ENCODE assay signal across 12 cellular contexts in genomic region chr11:1351278-1351937, GRCh38. TPM values are rescaled to one million over a fixed set of nuclear protein-coding genes. Genes with fewer than 3 reads are reported as not detected.
DNase-seq lines count a peak whose midpoint lies in the region; ATAC-seq and TF ChIP-seq lines count a peak whose summit lies in the region.
"Had no signal": no experiment of that assay in that cellular context is flagged by ENCODE, and none has a peak within 500 bp of the region (broad histone marks: within the 10 kb centered on the region; RNA-seq: fewer than 3 reads in every experiment).

No MANE protein-coding gene starts in this region.

- H3K36me3 Mint-ChIP-seq in chondrocyte (ENCODE audit: low read depth): peaks cover 1% of the 10 kb centered on the region

- no peak for ATAC-seq in GM18498 (IDR thresholded peaks at IDR 0.05; ENCODE audit: unreplicated experiment)
- ATAC-seq: mucosa of descending colon had no signal

- H3K27ac Mint-ChIP-seq in chondrocyte (ENCODE audit: unreplicated experiment): no peak overlapping the region
- H3K27ac Mint-ChIP-seq: activated CD4-positive, alpha-beta T cell treated with anti-CD3 and anti-CD28 coated beads, Interleukin-2, amount 10 ng/mL, durations not matched to agents 7 days and 5 days had no signal

- peaks cover 37% of the 10 kb centered on the region for H3K27me3 Mint-ChIP-seq in chondrocyte (ENCODE audit: low read depth)

- no peaks in the 10 kb centered on the region for H3K4me1 Mint-ChIP-seq in chondrocyte (ENCODE audit: low read depth)
- H3K4me1 Mint-ChIP-seq: activated CD4-positive, alpha-beta T cell treated with anti-CD3 and anti-CD28 coated beads, Interleukin-2, amount 10 ng/mL, durations not matched to agents 7 days and 5 days had no signal

- H3K9me3 Mint-ChIP-seq in chondrocyte (ENCODE audit: low read depth): no peaks in the 10 kb centered on the region
- H3K9me3 Mint-ChIP-seq: activated CD4-positive, alpha-beta T cell treated with anti-CD3 and anti-CD28 coated beads, Interleukin-2, amount 10 ng/mL, durations not matched to agents 7 days and 5 days had no signal

- no peak for TF ChIP-seq CTCF in chondrocyte (IDR thresholded peaks at IDR 0.05)

- DNase-seq in Daoy (ENCODE audit: low read depth) (peak; percentile 58), HK-2 (ENCODE audit: unreplicated experiment) (peak; percentile 45), SW480 (ENCODE audit: low spot score) (peak; percentile 72), mesenteric fat pad (ENCODE audit: low spot score) (peak; percentile 45), epidermal melanocyte (ENCODE audit: insufficient read length, low spot score) (no peak), chondrocyte (ENCODE audit: low spot score) (no peak)
- DNase-seq in activated CD4-positive, CD25-positive, alpha-beta regulatory T cell (lab: John Stamatoyannopoulos, UW): no peak
- DNase-seq: activated CD4-positive, alpha-beta T cell treated with anti-CD3 and anti-CD28 coated beads, Interleukin-2, amount 10 ng/mL, durations not matched to agents 7 days and 5 days; hippocampal formation; mucosa of descending colon; NCI-H1048 had no signal

- H3K4me3 Mint-ChIP-seq in chondrocyte (ENCODE audit: unreplicated experiment): no peak overlapping the region
- H3K4me3 Mint-ChIP-seq: activated CD4-positive, alpha-beta T cell treated with anti-CD3 and anti-CD28 coated beads, Interleukin-2, amount 10 ng/mL, durations not matched to agents 7 days and 5 days had no signal

RNA-seq across cellular contexts. Expression of gene BRSK2, which starts 38.3 kb away (rescaled TPM):
- total RNA-seq in Daoy (2014; rRNA removed; shearing (Covaris generic)): 0.17 TPM in 1 of 2 replicates, not detected in the other
- total RNA-seq in mesenteric fat pad: 1.4 TPM
- total RNA-seq in chondrocyte: 1.8 to 6.9 TPM (median 6.0 TPM) in 3 replicates
- total RNA-seq: activated CD4-positive, alpha-beta T cell treated with anti-CD3 and anti-CD28 coated beads, Interleukin-2, amount 10 ng/mL, durations not matched to agents 7 days and 5 days had no signal

RNA-seq across cellular contexts. Expression of gene TOLLIP, which starts 42.0 kb away (rescaled TPM):
- 7.6 and 16.3 TPM in 2 replicates for total RNA-seq in Daoy (2014; rRNA removed; shearing (Covaris generic))
- total RNA-seq in mesenteric fat pad (63.6 TPM), chondrocyte (54.9 to 60.9 TPM (median 58.4 TPM) in 3 replicates)

Comparison
In these comparisons a context has a peak if more than half of its experiments do, and no peak if none do; other contexts are left out.
1. DNase-seq: peak in Daoy (single experiment), HK-2 (single experiment), SW480 (single experiment) and mesenteric fat pad (single experiment); none in activated CD4-positive, CD25-positive, alpha-beta regulatory T cell (0 of 4), epidermal melanocyte (single experiment) and chondrocyte (single experiment).